8 cellular contexts compared by ENCODE assay signal in genomic region chr12:85874064-85874463, GRCh38. TPM values are rescaled to one million over a fixed set of nuclear protein-coding genes. Genes with fewer than 3 reads are reported as not detected.
DNase-seq lines count a peak whose midpoint lies in the region; ATAC-seq and FAIRE-seq lines count a peak whose summit lies in the region.

TSS of gene NTS (plus strand) at chr12:85874295. CDS start at chr12:85874404, 109 bp downstream.

- H3K27ac Mint-ChIP-seq in stimulated activated effector memory CD8-positive, alpha-beta T cell treated with anti-CD3 and anti-CD28 coated beads, Interleukin-12 subunit alpha, Interleukin-12 subunit beta, amount 100 ng/mL, for 72 hours = no peak within 1 kb of the TSS

- DNase-seq in A172 (ENCODE audit: low spot score) (peak; percentile 5), SKM-1 (lab: John Stamatoyannopoulos, UW; ENCODE audit: unreplicated experiment) (peak; percentile 8), HTR-8/SVneo (ENCODE audit: insufficient read length, low spot score) (no peak), superior temporal gyrus (ENCODE audit: extremely low spot score) (no peak)
- DNase-seq in stimulated activated effector memory CD8-positive, alpha-beta T cell treated with anti-CD3 and anti-CD28 coated beads, Interleukin-12 subunit alpha, Interleukin-12 subunit beta, amount 100 ng/mL, for 72 hours (ENCODE audit: low spot score in 2 of 2) = no peak

- ATAC-seq in GM19463 (IDR thresholded peaks at IDR 0.05; ENCODE audit: unreplicated experiment) = peak; percentile 94
- ATAC-seq in HG03442 (IDR thresholded peaks at IDR 0.05; ENCODE audit: unreplicated experiment) = peak; percentile 82
- ATAC-seq in stimulated activated effector memory CD8-positive, alpha-beta T cell treated with anti-CD3 and anti-CD28 coated beads, Interleukin-12 subunit alpha, Interleukin-12 subunit beta, amount 100 ng/mL, for 72 hours = peak; percentile 43
- no peak for ATAC-seq in GM19455 (IDR thresholded peaks at IDR 0.05; ENCODE audit: unreplicated experiment)

- H3K4me3 Mint-ChIP-seq in stimulated activated effector memory CD8-positive, alpha-beta T cell treated with anti-CD3 and anti-CD28 coated beads, Interleukin-12 subunit alpha, Interleukin-12 subunit beta, amount 100 ng/mL, for 72 hours = no peak within 1 kb of the TSS

- no peaks in the 10 kb centered on the region for H3K36me3 Mint-ChIP-seq in stimulated activated effector memory CD8-positive, alpha-beta T cell treated with anti-CD3 and anti-CD28 coated beads, Interleukin-12 subunit alpha, Interleukin-12 subunit beta, amount 100 ng/mL, for 72 hours

- FAIRE-seq in HTR-8/SVneo (lab: Jason Lieb, UNC) = no peak

- H3K9me3 Mint-ChIP-seq in stimulated activated effector memory CD8-positive, alpha-beta T cell treated with anti-CD3 and anti-CD28 coated beads, Interleukin-12 subunit alpha, Interleukin-12 subunit beta, amount 100 ng/mL, for 72 hours = peaks cover 2% of the 10 kb centered on the region

- H3K4me1 Mint-ChIP-seq in stimulated activated effector memory CD8-positive, alpha-beta T cell treated with anti-CD3 and anti-CD28 coated beads, Interleukin-12 subunit alpha, Interleukin-12 subunit beta, amount 100 ng/mL, for 72 hours = no peaks in the 10 kb centered on the region

RNA-seq across cellular contexts. Expression of gene NTS, which starts in this region (rescaled TPM):
- not detected in 2 replicates for total RNA-seq in A172 (2014; rRNA removed; shearing (Covaris generic))

Comparison
In these comparisons a context has a peak if more than half of its experiments do, and no peak if none do; other contexts are left out.
1. Peak in DNase-seq in A172; RNA of the gene not detected or under 1 TPM.